ENCODE assay signal across 8 cellular contexts in the genomic region with DNA sequence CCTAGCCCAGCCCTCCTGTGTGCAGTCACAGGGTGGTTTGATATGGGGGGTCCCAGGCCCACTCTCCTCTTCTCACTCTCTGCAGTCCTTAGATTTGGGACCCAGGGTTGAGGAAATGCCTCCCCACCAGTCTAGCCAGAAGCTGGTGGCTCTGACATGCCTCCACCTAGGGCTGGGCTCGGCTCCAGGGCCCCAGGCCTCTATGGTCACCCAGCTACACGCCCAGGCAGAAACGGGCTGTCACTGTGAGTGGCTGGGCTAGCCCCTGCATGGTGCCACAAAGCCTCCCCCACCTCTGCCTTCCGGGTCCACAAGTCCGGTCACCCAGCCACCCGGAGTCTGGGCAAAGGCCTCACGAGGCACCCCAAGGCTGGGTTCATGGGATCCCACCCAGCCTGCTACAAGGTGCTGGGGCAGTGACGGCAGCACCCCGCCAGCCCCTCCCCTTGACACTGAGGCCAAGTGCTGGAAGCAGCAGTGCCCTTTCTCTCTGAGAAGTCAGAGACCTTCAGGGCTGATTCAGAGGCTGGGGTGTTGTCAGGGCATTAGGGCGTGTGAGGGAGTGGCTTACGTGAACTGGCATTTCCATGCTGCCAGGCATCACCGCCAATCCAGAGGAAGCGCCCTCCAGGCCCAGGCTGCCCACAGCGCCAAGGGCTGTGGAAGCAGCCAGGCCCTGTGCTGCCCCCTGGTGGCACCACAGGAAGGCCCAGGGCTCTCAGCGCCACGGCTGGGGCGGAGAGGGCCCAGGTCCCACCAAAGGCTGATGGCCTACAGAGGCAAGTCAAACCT. TPM values are rescaled to one million over a fixed set of nuclear protein-coding genes. Genes with fewer than 3 reads are reported as not detected.
DNase-seq lines count a peak whose midpoint lies in the region; ATAC-seq, FAIRE-seq and TF ChIP-seq lines count a peak whose summit lies in the region.

No MANE protein-coding gene starts in this region.

- ATAC-seq in GM18511 (IDR thresholded peaks at IDR 0.05; ENCODE audit: unreplicated experiment) = peak; percentile 24
- peak; percentile 76 for ATAC-seq in activated naive CD8-positive, alpha-beta T cell treated with anti-CD3 and anti-CD28 coated beads, Interleukin-2, amount 50 U/mL, for 24 hours
- ATAC-seq in Right ventricle myocardium superior (ENCODE audit: poor library complexity) = peak; percentile 60

- peak overlapping the region; percentile 61 for H3K4me3 ChIP-seq in parathyroid adenoma (ENCODE audit: low read depth, low read length)
- peak overlapping the region in 1 of 3 donors; percentile 59 for H3K4me3 ChIP-seq in thyroid gland (replicated peaks in 1 of 3)

- peak overlapping the region; percentile 94 for H3K27ac Mint-ChIP-seq in activated naive CD8-positive, alpha-beta T cell treated with anti-CD3 and anti-CD28 coated beads, Interleukin-2, amount 50 U/mL, for 24 hours

- peaks cover 2% of the 10 kb centered on the region for H3K27me3 Mint-ChIP-seq in activated naive CD8-positive, alpha-beta T cell treated with anti-CD3 and anti-CD28 coated beads, Interleukin-2, amount 50 U/mL, for 24 hours

- peak overlapping the region; percentile 34 for H2AFZ ChIP-seq in parathyroid adenoma

- peak overlapping the region; percentile 91 for H3K4me3 Mint-ChIP-seq in activated naive CD8-positive, alpha-beta T cell treated with anti-CD3 and anti-CD28 coated beads, Interleukin-2, amount 50 U/mL, for 24 hours

- H3K4me1 ChIP-seq in parathyroid adenoma (peaks cover 10% of the 10 kb centered on the region), thyroid gland (peaks cover 30 to 35% of the 10 kb centered on the region in 2 donors)

- peak overlapping the region; percentile 75 for H3K4me2 ChIP-seq in parathyroid adenoma (ENCODE audit: low read length)

- H3K27ac ChIP-seq in parathyroid adenoma = peak overlapping the region; percentile 91
- peak overlapping the region; percentile 95 to 99 (median 95) for H3K27ac ChIP-seq in thyroid gland

- TF ChIP-seq CTCF in parathyroid adenoma (IDR thresholded peaks at IDR 0.05) = peak; percentile 93
- peak; percentile 91 to 99 (median 98) for TF ChIP-seq CTCF in thyroid gland (IDR thresholded peaks at IDR 0.05)

- peak; percentile 85 for DNase-seq in NCI-H1105 (lab: John Stamatoyannopoulos, UW)
- peak; percentile 95 for DNase-seq in SW 1271 (lab: John Stamatoyannopoulos, UW)
- DNase-seq in activated naive CD8-positive, alpha-beta T cell treated with anti-CD3 and anti-CD28 coated beads, Interleukin-2, amount 50 U/mL, for 24 hours = peak; percentile 95
- DNase-seq in Right ventricle myocardium superior = peak; percentile 92
- peak; percentile 95 to 97 for DNase-seq in thyroid gland

- H3K9ac ChIP-seq in parathyroid adenoma = no peak overlapping the region

- H3K79me2 ChIP-seq in parathyroid adenoma = no peaks in the 10 kb centered on the region

- intact Hi-C loops in Right ventricle myocardium superior (cut with DNase I) = loop anchor here (5.0 kb wide), 2 partner anchors 38 to 114 kb away; a partner anchor contains a TSS
- intact Hi-C loops in thyroid gland (cut with DNase I) = loop anchor here (5.0 to 10.0 kb wide), 2 partner anchors 114 to 151 kb away; a partner anchor contains a TSS

- H3K9me3 ChIP-seq in parathyroid adenoma (ENCODE audit: control insufficient read depth, low read length) = no peaks in the 10 kb centered on the region
- no peaks in the 10 kb centered on the region for H3K9me3 ChIP-seq in thyroid gland

- 10 to 13% methylated on average over 4 to 12 of the region's 17 CpGs for WGBS in thyroid gland, 2 donors

- peaks cover 18% of the 10 kb centered on the region for H3K36me3 Mint-ChIP-seq in activated naive CD8-positive, alpha-beta T cell treated with anti-CD3 and anti-CD28 coated beads, Interleukin-2, amount 50 U/mL, for 24 hours (ENCODE audit: low read depth)

- peak in 1 of 2 donors; percentile 66 for TF ChIP-seq POLR2A in thyroid gland (IDR thresholded peaks at IDR 0.05)

- H3K9me3 Mint-ChIP-seq in activated naive CD8-positive, alpha-beta T cell treated with anti-CD3 and anti-CD28 coated beads, Interleukin-2, amount 50 U/mL, for 24 hours = no peaks in the 10 kb centered on the region

- no peaks in the 10 kb centered on the region for H3K27me3 ChIP-seq in parathyroid adenoma (ENCODE audit: control insufficient read depth, insufficient read depth, low read length)
- H3K27me3 ChIP-seq in thyroid gland = no peaks in the 10 kb centered on the region

- H3K36me3 ChIP-seq in parathyroid adenoma (ENCODE audit: control insufficient read depth, insufficient read depth, low read length) = no peaks in the 10 kb centered on the region
- peaks cover 0 to 12% of the 10 kb centered on the region in 2 donors for H3K36me3 ChIP-seq in thyroid gland

- H3K4me1 Mint-ChIP-seq in activated naive CD8-positive, alpha-beta T cell treated with anti-CD3 and anti-CD28 coated beads, Interleukin-2, amount 50 U/mL, for 24 hours = peaks cover 45% of the 10 kb centered on the region

- FAIRE-seq in A204.1 (lab: Jason Lieb, UNC) = peak; percentile 74

RNA-seq across cellular contexts. Expression of a gene that starts 0.6 kb away (rescaled TPM):
- total RNA-seq in Right ventricle myocardium superior (39.0 TPM), thyroid gland (10 to 100 TPM; 22.8 to 52.6 (median 47.2) TPM)

RNA-seq across cellular contexts. Expression of a gene that starts 2.2 kb away (rescaled TPM):
- total RNA-seq in Right ventricle myocardium superior = 57.8 TPM
- total RNA-seq in thyroid gland = 100 to 1,000 TPM in 2 of 4 donors, 10 to 100 TPM in 2; 90.0 to 240 (median 148) TPM

RNA-seq across cellular contexts. Expression of a gene that starts 17.4 kb away (rescaled TPM):
- total RNA-seq in Right ventricle myocardium superior = not detected
- not detected for total RNA-seq in thyroid gland

RNA-seq across cellular contexts. Expression of a gene that starts 23.0 kb away (rescaled TPM):
- total RNA-seq in Right ventricle myocardium superior (50.6 TPM), thyroid gland (100 to 1,000 TPM in 1 of 4 donors, 10 to 100 TPM in 3; 58.2 to 100 (median 83.2) TPM)

RNA-seq across cellular contexts. Expression of a gene that starts 36.8 kb away (rescaled TPM):
- total RNA-seq in Right ventricle myocardium superior (82.9 TPM), thyroid gland (100 to 1,000 TPM in 1 of 4 donors, 10 to 100 TPM in 3; 69.0 to 138 (median 95.8) TPM)

Comparison
In these comparisons a context has a peak if more than half of its experiments do, and no peak if none do; other contexts are left out.
1. ATAC-seq: peak in every context shown above with its lines; median percentile 76 in activated naive CD8-positive, alpha-beta T cell treated with anti-CD3 and anti-CD28 coated beads, Interleukin-2, amount 50 U/mL, for 24 hours; 60 in Right ventricle myocardium superior; 24 in GM18511.